Comparison of ENCODE assay signal across 22 cellular contexts in genomic region chr22:44263547-44263946, GRCh38. TPM values are rescaled to one million over a fixed set of nuclear protein-coding genes. Genes with fewer than 3 reads are reported as not detected.
DNase-seq lines count a peak whose midpoint lies in the region; ATAC-seq and TF ChIP-seq lines count a peak whose summit lies in the region.
"Had no signal": no experiment of that assay in that cellular context is flagged by ENCODE, and none has a peak within 500 bp of the region (broad histone marks: within the 10 kb centered on the region; RNA-seq: fewer than 3 reads in every experiment).

No MANE protein-coding gene starts in this region.

- H3K27me3 Mint-ChIP-seq in WTC11 (ENCODE audit: low read depth): no peaks in the 10 kb centered on the region
- H3K27me3 Mint-ChIP-seq in endothelial cell (ENCODE audit: unreplicated experiment): peaks cover 3% of the 10 kb centered on the region
- H3K27me3 Mint-ChIP-seq in neural progenitor cell (ENCODE audit: insufficient read depth, low read depth): peaks cover 13% of the 10 kb centered on the region
- H3K27me3 Mint-ChIP-seq in T-helper 2 cell treated with Interferon-gamma antibody and Interleukin-4, amounts not matched to agents 5 μg/mL and 100 μg/mL, for 36 hours (ENCODE audit: low read depth): no peaks in the 10 kb centered on the region

- no peak overlapping the region for H3K27ac ChIP-seq in neural progenitor cell
- no peak overlapping the region for H3K27ac ChIP-seq in upper lobe of right lung
- H3K27ac ChIP-seq: BLaER1, HL-60, KMS-11 had no signal

- no peak overlapping the region for H2AFZ ChIP-seq in neural progenitor cell (replicated peaks)

- H3K9me3 Mint-ChIP-seq in WTC11 (peaks cover 16% of the 10 kb centered on the region), endothelial cell (ENCODE audit: unreplicated experiment) (no peaks in the 10 kb centered on the region), neural progenitor cell (peaks cover 5% of the 10 kb centered on the region)
- no peaks in the 10 kb centered on the region for H3K9me3 Mint-ChIP-seq in T-helper 2 cell treated with Interferon-gamma antibody and Interleukin-4, amounts not matched to agents 5 μg/mL and 100 μg/mL, for 36 hours
- H3K9me3 Mint-ChIP-seq: CD4-positive, CD25-positive, alpha-beta regulatory T cell; IgD-negative memory B cell had no signal

- H3F3A ChIP-seq in neural progenitor cell (ENCODE audit: low read depth): no peaks in the 10 kb centered on the region

- ATAC-seq in WTC11 (no peak), upper lobe of right lung (no peak)
- ATAC-seq: PC-3 had no signal

- H3K79me2 ChIP-seq in neural progenitor cell (ENCODE audit: low read depth): no peaks in the 10 kb centered on the region

- H3K9ac ChIP-seq in neural progenitor cell: no peak overlapping the region
- H3K9ac ChIP-seq: BLaER1, KMS-11 had no signal

- H3K4me3 ChIP-seq in neural progenitor cell: no peak overlapping the region
- H3K4me3 ChIP-seq in upper lobe of right lung: no peak overlapping the region
- H3K4me3 ChIP-seq: BLaER1, HAP-1 had no signal

- H4K20me1 ChIP-seq in neural progenitor cell (ENCODE audit: low read depth): no peaks in the 10 kb centered on the region
- H4K20me1 ChIP-seq: BLaER1 had no signal

- H3K27me3 ChIP-seq in neural progenitor cell: no peaks in the 10 kb centered on the region
- H3K27me3 ChIP-seq in upper lobe of right lung: no peaks in the 10 kb centered on the region

- H3K36me3 ChIP-seq in neural progenitor cell (no peaks in the 10 kb centered on the region), upper lobe of right lung (no peaks in the 10 kb centered on the region)
- H3K36me3 ChIP-seq: BLaER1, HAP-1 had no signal

- H3K4me3 Mint-ChIP-seq in WTC11 (no peak overlapping the region), endothelial cell (ENCODE audit: unreplicated experiment) (peak overlapping the region; percentile 51), neural progenitor cell (peak overlapping the region; percentile 15)
- H3K4me3 Mint-ChIP-seq in T-helper 2 cell treated with Interferon-gamma antibody and Interleukin-4, amounts not matched to agents 5 μg/mL and 100 μg/mL, for 36 hours: no peak overlapping the region
- H3K4me3 Mint-ChIP-seq: CD4-positive, CD25-positive, alpha-beta regulatory T cell; IgD-negative memory B cell had no signal

- peaks cover 17% of the 10 kb centered on the region for H3K4me1 Mint-ChIP-seq in WTC11
- H3K4me1 Mint-ChIP-seq in endothelial cell (ENCODE audit: unreplicated experiment): no peaks in the 10 kb centered on the region
- peaks cover 7% of the 10 kb centered on the region for H3K4me1 Mint-ChIP-seq in neural progenitor cell
- peaks cover 3% of the 10 kb centered on the region for H3K4me1 Mint-ChIP-seq in T-helper 2 cell treated with Interferon-gamma antibody and Interleukin-4, amounts not matched to agents 5 μg/mL and 100 μg/mL, for 36 hours (ENCODE audit: low read depth)
- H3K4me1 Mint-ChIP-seq: CD4-positive, CD25-positive, alpha-beta regulatory T cell had no signal

- DNase-seq in WTC11 (ENCODE audit: low spot score): peak; percentile 1
- DNase-seq in endothelial cell (ENCODE audit: low spot score): no peak
- DNase-seq in neural progenitor cell (ENCODE audit: low spot score): no peak
- DNase-seq in upper lobe of right lung: peak; percentile 44
- no peak for DNase-seq in T-helper 2 cell treated with Interferon-gamma antibody and Interleukin-4, amounts not matched to agents 5 μg/mL and 100 μg/mL, for 36 hours (ENCODE audit: low spot score)
- DNase-seq in activated naive CD4-positive, alpha-beta T cell treated with anti-CD3 and anti-CD28 coated beads, Interleukin-2, amount 50 U/mL, for 16 hours: no peak
- DNase-seq in erythroblast (lab: John Stamatoyannopoulos, UW): no peak
- DNase-seq: CD4-positive, CD25-positive, alpha-beta regulatory T cell; DMS153; DND-41; MM.1S; NCI-H2029; NCI-H446; NCI-H524 treated with DMSO at 0.1 percent for 48 hours; NCI-H774; NK-92 treated with Interleukin-12 subunit alpha and Interleukin-12 subunit beta, amount 100 ng/mL, for 24 hours; PC-3 had no signal

- POLR2A ChIA-PET in WTC11 (lab: Charles Lee): no interaction called here

- TF ChIP-seq POLR2A in erythroblast (IDR thresholded peaks at IDR 0.05; ENCODE audit: low read length): no peak

- H3K9me3 ChIP-seq in neural progenitor cell (ENCODE audit: low read depth) (no peaks in the 10 kb centered on the region), upper lobe of right lung (no peaks in the 10 kb centered on the region)
- H3K9me3 ChIP-seq: BLaER1, HAP-1 had no signal

- H3K4me1 ChIP-seq in neural progenitor cell (peaks cover 10% of the 10 kb centered on the region), upper lobe of right lung (no peaks in the 10 kb centered on the region)
- H3K4me1 ChIP-seq: HAP-1 had no signal

- H3K27ac Mint-ChIP-seq in WTC11 (peak overlapping the region; percentile 42; the same call in 1 of the 2 replicates), endothelial cell (ENCODE audit: unreplicated experiment) (no peak overlapping the region), neural progenitor cell (peak overlapping the region; percentile 80)
- H3K27ac Mint-ChIP-seq in T-helper 2 cell treated with Interferon-gamma antibody and Interleukin-4, amounts not matched to agents 5 μg/mL and 100 μg/mL, for 36 hours: no peak overlapping the region
- H3K27ac Mint-ChIP-seq: CD4-positive, CD25-positive, alpha-beta regulatory T cell; IgD-negative memory B cell had no signal

- CTCF ChIA-PET in WTC11 (lab: Charles Lee): no interaction called here

- H3K4me2 ChIP-seq in neural progenitor cell: no peak overlapping the region
- H3K4me2 ChIP-seq: BLaER1, KMS-11 had no signal

- TF ChIP-seq CTCF in WTC11 (IDR thresholded peaks at IDR 0.05): no peak
- TF ChIP-seq CTCF in endothelial cell (IDR thresholded peaks at IDR 0.05; ENCODE audit: unreplicated experiment): no peak
- no peak for TF ChIP-seq CTCF in neural progenitor cell (IDR thresholded peaks at IDR 0.05)
- no peak for TF ChIP-seq CTCF in upper lobe of right lung (IDR thresholded peaks at IDR 0.05)

- intact Hi-C loops in upper lobe of right lung (cut with DNase I): no loop called here

- H3K36me3 Mint-ChIP-seq in WTC11 (peaks cover 6% of the 10 kb centered on the region; the same call in 1 of the 2 replicates), endothelial cell (ENCODE audit: low read depth, unreplicated experiment) (peaks cover 13% of the 10 kb centered on the region), neural progenitor cell (peaks cover 3% of the 10 kb centered on the region)
- H3K36me3 Mint-ChIP-seq in T-helper 2 cell treated with Interferon-gamma antibody and Interleukin-4, amounts not matched to agents 5 μg/mL and 100 μg/mL, for 36 hours (ENCODE audit: low read depth): no peaks in the 10 kb centered on the region
- H3K36me3 Mint-ChIP-seq: CD4-positive, CD25-positive, alpha-beta regulatory T cell; IgD-negative memory B cell had no signal

TF ChIP-seq in WTC11, 78 proteins besides CTCF, POLR2A, EP300 and RAD21 (continues in another document):
- TF ChIP-seq MLX (CRISPR knock-in tag; IDR thresholded peaks at IDR 0.05): no peak
- TF ChIP-seq JUN (CRISPR knock-in tag; IDR thresholded peaks at IDR 0.05): no peak
- no peak for TF ChIP-seq IRF1 (CRISPR knock-in tag; IDR thresholded peaks at IDR 0.05)
- no peak for TF ChIP-seq USF2 (CRISPR knock-in tag; IDR thresholded peaks at IDR 0.05)
- TF ChIP-seq ATF2 (CRISPR knock-in tag; IDR thresholded peaks at IDR 0.05; ENCODE audit: borderline replicate concordance, low read depth): no peak
- no peak for TF ChIP-seq ZNF671 (CRISPR knock-in tag; IDR thresholded peaks at IDR 0.05)
- no peak for TF ChIP-seq SMAD3 (CRISPR knock-in tag; IDR thresholded peaks at IDR 0.05; ENCODE audit: borderline replicate concordance)

RNA-seq across cellular contexts. Expression of gene SHISAL1, which starts 49.2 kb away (rescaled TPM):
- total RNA-seq in WTC11 (2021): 1.8 to 2.7 TPM (median 1.8 TPM) in 3 replicates
- total RNA-seq in endothelial cell (ENCODE audit: unreplicated experiment): 6.5 TPM
- total RNA-seq in neural progenitor cell (ENCODE audit: low replicate concordance): 4.4 and 5.7 TPM in 2 replicates
- total RNA-seq in upper lobe of right lung: 1.0 TPM
- total RNA-seq: CD4-positive, CD25-positive, alpha-beta regulatory T cell had no signal

Comparison
In these comparisons a context has a peak if more than half of its experiments do, and no peak if none do; other contexts are left out.
1. DNase-seq: peak in WTC11 (single experiment) and upper lobe of right lung (single experiment); none in endothelial cell (single experiment), neural progenitor cell (single experiment), T-helper 2 cell treated with Interferon-gamma antibody and Interleukin-4, amounts not matched to agents 5 μg/mL and 100 μg/mL, for 36 hours (single experiment), activated naive CD4-positive, alpha-beta T cell treated with anti-CD3 and anti-CD28 coated beads, Interleukin-2, amount 50 U/mL, for 16 hours (single experiment) and erythroblast (0 of 2).
2. H3K27ac Mint-ChIP-seq: peak in WTC11 (single experiment) and neural progenitor cell (single experiment); none in endothelial cell (single experiment) and T-helper 2 cell treated with Interferon-gamma antibody and Interleukin-4, amounts not matched to agents 5 μg/mL and 100 μg/mL, for 36 hours (single experiment).
3. H3K4me3 Mint-ChIP-seq: peak in endothelial cell (single experiment) and neural progenitor cell (single experiment); none in WTC11 (single experiment) and T-helper 2 cell treated with Interferon-gamma antibody and Interleukin-4, amounts not matched to agents 5 μg/mL and 100 μg/mL, for 36 hours (single experiment).